27 cellular contexts compared by ENCODE assay signal in the genomic region with DNA sequence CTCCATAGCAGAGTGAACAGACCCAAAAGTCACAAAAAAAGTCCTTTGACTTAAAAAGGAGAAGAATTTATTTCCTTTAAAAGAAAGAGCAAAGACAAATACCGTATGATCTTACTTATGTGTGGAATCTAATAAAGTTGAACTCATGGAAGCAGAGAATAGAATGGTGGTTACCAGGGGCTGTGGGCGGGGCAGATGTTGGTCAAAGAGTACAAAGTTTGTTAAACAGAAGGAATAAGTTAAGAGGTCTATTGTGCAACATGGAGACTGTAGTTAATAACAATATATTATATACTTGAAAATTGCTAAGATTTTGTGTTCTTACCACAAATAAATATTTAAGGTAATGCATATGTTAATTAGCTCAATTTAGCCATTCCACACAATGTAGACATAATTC.
"Had no signal": no experiment of that assay in that cellular context is flagged by ENCODE, and none has a peak within 500 bp of the region (broad histone marks: within the 10 kb centered on the region; RNA-seq: fewer than 3 reads in every experiment).

No MANE protein-coding gene starts in this region.

- H3K9me3 ChIP-seq: heart right ventricle, left ventricle myocardium inferior, mucosa of descending colon, sigmoid colon, suprapubic skin, thoracic aorta, tibial artery, upper lobe of right lung had no signal

- H3K36me3 ChIP-seq: heart right ventricle, left ventricle myocardium inferior, sigmoid colon, suprapubic skin, thoracic aorta, tibial artery, upper lobe of right lung had no signal

- FAIRE-seq: urothelium cell line had no signal

- DNase-seq: heart right ventricle; islet precursor cell; left ventricle myocardium inferior; midbrain; mucosa of descending colon; naive thymus-derived CD4-positive, alpha-beta T cell; retina; right cardiac atrium; sigmoid colon; stimulated activated CD4-positive, alpha-beta T cell treated with anti-CD3 and anti-CD28 coated beads, Interleukin-12 subunit alpha, Interleukin-12 subunit beta, amount 100 ng/mL, for 4 hours; stimulated activated CD4-positive, alpha-beta T cell treated with anti-CD3 and anti-CD28 coated beads, Interleukin-15, amount 100 ng/mL, for 24 hours; stimulated activated CD4-positive, alpha-beta T cell treated with anti-CD3 and anti-CD28 coated beads, Interleukin-2, amount 100 ng/mL, for 24 hours; stimulated activated CD4-positive, alpha-beta T cell treated with anti-CD3 and anti-CD28 coated beads, Interleukin-4, amount 100 ng/mL, for 1 hour; stimulated activated naive CD4-positive, alpha-beta T cell; tibial artery; trophoblast cell; upper lobe of right lung had no signal

- H3K9ac ChIP-seq: parathyroid adenoma had no signal

- H3K27me3 ChIP-seq: hepatocyte, sigmoid colon, suprapubic skin, tibial artery, upper lobe of right lung had no signal

- H3K4me3 Mint-ChIP-seq: memory B cell; naive thymus-derived CD4-positive, alpha-beta T cell; natural killer cell treated with Interleukin-12 subunit alpha and Interleukin-12 subunit beta and Interleukin-15 and Interleukin-18, amount 100 ng/mL, for 72 hours; stimulated activated naive CD8-positive, alpha-beta T cell treated with anti-CD3 and anti-CD28 coated beads, Interleukin-15, Interleukin-2, amounts not matched to agents 100 ng/mL and 50 ng/mL, for 24 hours had no signal

- ATAC-seq: heart right ventricle; mucosa of descending colon; naive thymus-derived CD4-positive, alpha-beta T cell; natural killer cell treated with Interleukin-12 subunit alpha and Interleukin-12 subunit beta and Interleukin-15 and Interleukin-18, amount 100 ng/mL, for 72 hours; right cardiac atrium; upper lobe of right lung had no signal

- H2AFZ ChIP-seq: hepatocyte, parathyroid adenoma had no signal

- H3K9me3 Mint-ChIP-seq: memory B cell; natural killer cell treated with Interleukin-12 subunit alpha and Interleukin-12 subunit beta and Interleukin-15 and Interleukin-18, amount 100 ng/mL, for 72 hours; stimulated activated naive CD8-positive, alpha-beta T cell treated with anti-CD3 and anti-CD28 coated beads, Interleukin-15, Interleukin-2, amounts not matched to agents 100 ng/mL and 50 ng/mL, for 24 hours had no signal

- H3K79me2 ChIP-seq: hepatocyte, parathyroid adenoma had no signal

- H3K4me1 Mint-ChIP-seq: memory B cell had no signal

- H3K27ac Mint-ChIP-seq: memory B cell; naive thymus-derived CD4-positive, alpha-beta T cell; natural killer cell treated with Interleukin-12 subunit alpha and Interleukin-12 subunit beta and Interleukin-15 and Interleukin-18, amount 100 ng/mL, for 72 hours; progenitor cell of endocrine pancreas; stimulated activated naive CD8-positive, alpha-beta T cell treated with anti-CD3 and anti-CD28 coated beads, Interleukin-15, Interleukin-2, amounts not matched to agents 100 ng/mL and 50 ng/mL, for 24 hours had no signal

- H3K27ac ChIP-seq: heart right ventricle, hepatocyte, left ventricle myocardium inferior, parathyroid adenoma, sigmoid colon, suprapubic skin, thoracic aorta, tibial artery, upper lobe of right lung had no signal

- H3K4me3 ChIP-seq: heart right ventricle, hepatocyte, left ventricle myocardium inferior, lung, mucosa of descending colon, sigmoid colon, suprapubic skin, thoracic aorta, tibial artery, upper lobe of right lung had no signal

- H3K27me3 Mint-ChIP-seq: naive thymus-derived CD4-positive, alpha-beta T cell; progenitor cell of endocrine pancreas; stimulated activated naive CD8-positive, alpha-beta T cell treated with anti-CD3 and anti-CD28 coated beads, Interleukin-15, Interleukin-2, amounts not matched to agents 100 ng/mL and 50 ng/mL, for 24 hours had no signal

- H3K36me3 Mint-ChIP-seq: memory B cell; naive thymus-derived CD4-positive, alpha-beta T cell; natural killer cell treated with Interleukin-12 subunit alpha and Interleukin-12 subunit beta and Interleukin-15 and Interleukin-18, amount 100 ng/mL, for 72 hours had no signal

- H3K4me1 ChIP-seq: left ventricle myocardium inferior, sigmoid colon, suprapubic skin, tibial artery, upper lobe of right lung had no signal

- H3K4me2 ChIP-seq: hepatocyte had no signal
